ENCODE assay signal across 20 cellular contexts in genomic region chr12:48943221-48943620, GRCh38. TPM values are rescaled to one million over a fixed set of nuclear protein-coding genes. Genes with fewer than 3 reads are reported as not detected.
"Had no signal": no experiment of that assay in that cellular context is flagged by ENCODE, and none has a peak within 500 bp of the region (broad histone marks: within the 10 kb centered on the region; RNA-seq: fewer than 3 reads in every experiment).

No MANE protein-coding gene starts in this region.

- H3K9me3 ChIP-seq: ascending aorta, heart left ventricle, ovary, SK-N-SH, spleen, upper lobe of left lung had no signal

- H3K4me3 ChIP-seq: ascending aorta, heart left ventricle, ovary, spleen, upper lobe of left lung had no signal

- H3K36me3 ChIP-seq: ovary had no signal

- DNase-seq: activated CD4-positive, alpha-beta memory T cell treated with anti-CD3 and anti-CD28 coated beads, Interleukin-2, amount 10 ng/mL, durations not matched to agents 7 days and 5 days; activated naive CD4-positive, alpha-beta T cell treated with anti-CD3 and anti-CD28 coated beads, Interleukin-2, amount 10 ng/mL, durations not matched to agents 7 days and 5 days; activated T-cell treated with anti-CD3 and anti-CD28 coated beads, Interleukin-2, amount 50 U/mL, for 24 hours; heart left ventricle; immature natural killer cell; ovary; SK-N-SH; spleen; stimulated activated naive CD8-positive, alpha-beta T cell treated with anti-CD3 and anti-CD28 coated beads, Interleukin-15, amount 100 ng/mL, for 72 hours; T-cell; T-helper 9 cell; upper lobe of left lung had no signal

- H3K27me3 Mint-ChIP-seq: activated CD4-positive, alpha-beta memory T cell treated with anti-CD3 and anti-CD28 coated beads, Interleukin-2, amount 10 ng/mL, durations not matched to agents 7 days and 5 days; activated naive CD4-positive, alpha-beta T cell treated with anti-CD3 and anti-CD28 coated beads, Interleukin-2, amount 10 ng/mL, durations not matched to agents 7 days and 5 days; activated T-cell treated with anti-CD3 and anti-CD28 coated beads, Interleukin-2, amount 50 U/mL, for 24 hours; stimulated activated naive CD8-positive, alpha-beta T cell treated with anti-CD3 and anti-CD28 coated beads, Interleukin-15, amount 100 ng/mL, for 72 hours; T-cell had no signal

- ATAC-seq: heart left ventricle; sciatic nerve; stimulated activated naive CD8-positive, alpha-beta T cell treated with anti-CD3 and anti-CD28 coated beads, Interleukin-15, amount 100 ng/mL, for 72 hours; T-cell had no signal

- H3K9me3 Mint-ChIP-seq: activated CD4-positive, alpha-beta memory T cell treated with anti-CD3 and anti-CD28 coated beads, Interleukin-2, amount 10 ng/mL, durations not matched to agents 7 days and 5 days; activated naive CD4-positive, alpha-beta T cell treated with anti-CD3 and anti-CD28 coated beads, Interleukin-2, amount 10 ng/mL, durations not matched to agents 7 days and 5 days; activated T-cell treated with anti-CD3 and anti-CD28 coated beads, Interleukin-2, amount 50 U/mL, for 24 hours; immature natural killer cell; neural crest cell; stimulated activated naive CD8-positive, alpha-beta T cell treated with anti-CD3 and anti-CD28 coated beads, Interleukin-15, amount 100 ng/mL, for 72 hours; T-cell had no signal

- H3K27me3 ChIP-seq: ascending aorta, heart left ventricle, ovary, spleen, upper lobe of left lung had no signal

- H3K27ac ChIP-seq: ascending aorta, heart left ventricle, ovary, spleen, upper lobe of left lung had no signal

- H3K4me3 Mint-ChIP-seq: activated CD4-positive, alpha-beta memory T cell treated with anti-CD3 and anti-CD28 coated beads, Interleukin-2, amount 10 ng/mL, durations not matched to agents 7 days and 5 days; activated naive CD4-positive, alpha-beta T cell treated with anti-CD3 and anti-CD28 coated beads, Interleukin-2, amount 10 ng/mL, durations not matched to agents 7 days and 5 days; activated T-cell treated with anti-CD3 and anti-CD28 coated beads, Interleukin-2, amount 50 U/mL, for 24 hours; immature natural killer cell; neural crest cell; stimulated activated naive CD8-positive, alpha-beta T cell treated with anti-CD3 and anti-CD28 coated beads, Interleukin-15, amount 100 ng/mL, for 72 hours; T-cell had no signal

- H3K4me1 ChIP-seq: ascending aorta had no signal

- H3K27ac Mint-ChIP-seq: activated CD4-positive, alpha-beta memory T cell treated with anti-CD3 and anti-CD28 coated beads, Interleukin-2, amount 10 ng/mL, durations not matched to agents 7 days and 5 days; activated naive CD4-positive, alpha-beta T cell treated with anti-CD3 and anti-CD28 coated beads, Interleukin-2, amount 10 ng/mL, durations not matched to agents 7 days and 5 days; stimulated activated naive CD8-positive, alpha-beta T cell treated with anti-CD3 and anti-CD28 coated beads, Interleukin-15, amount 100 ng/mL, for 72 hours had no signal

RNA-seq across cellular contexts. Expression of gene WNT1, which starts 34.9 kb away (rescaled TPM):
- total RNA-seq: ascending aorta, frontal cortex, lower leg skin, mesenteric fat pad, ovary, pulmonary artery endothelial cell, sciatic nerve, temporal lobe had no signal
- polyA plus RNA-seq: heart left ventricle, ovary, SK-N-SH had no signal

RNA-seq across cellular contexts. Expression of gene DDN, which starts 56.0 kb away (rescaled TPM):
- total RNA-seq: ascending aorta, sciatic nerve had no signal
- polyA plus RNA-seq: immature natural killer cell had no signal
